ENCODE assay signal across 1 cellular context in genomic region chr5:159263569-159263905, GRCh38.
TF ChIP-seq lines count a peak whose summit lies in the region.

No MANE protein-coding gene starts in this region.

TF ChIP-seq in GM12878, 131 proteins besides CTCF, POLR2A, EP300 and RAD21:
- TF ChIP-seq REST (IDR thresholded peaks at IDR 0.05; ENCODE audit: low read depth, low read length) = 0 out of 2 replicates have a peak, but pooled peaks have one; percentile 1
- TF ChIP-seq MYB (IDR thresholded peaks at IDR 0.05; ENCODE audit: borderline replicate concordance, low read depth, low read length) = no peak
